In genomic region chr12:45130881-45131281, GRCh38 we compare ENCODE assay signal across 9 cellular contexts.
DNase-seq lines count a peak whose midpoint lies in the region; ATAC-seq and TF ChIP-seq lines count a peak whose summit lies in the region.
"Had no signal": no experiment of that assay in that cellular context is flagged by ENCODE, and none has a peak within 500 bp of the region (broad histone marks: within the 10 kb centered on the region; RNA-seq: fewer than 3 reads in every experiment).

No MANE protein-coding gene starts in this region.

- POLR2A ChIA-PET in activated CD4-positive, alpha-beta memory T cell treated with anti-CD3 and anti-CD28 coated beads for 36 hours (lab: Charles Lee), result no interaction called here
- POLR2A ChIA-PET in naive thymus-derived CD8-positive, alpha-beta T cell (lab: Charles Lee), result no interaction called here

- peak; percentile 54 for DNase-seq in NCI-H2227 (lab: John Stamatoyannopoulos, UW; ENCODE audit: unreplicated experiment)
- DNase-seq in activated CD4-positive, alpha-beta memory T cell treated with anti-CD3 and anti-CD28 coated beads for 36 hours, result peak; percentile 58
- DNase-seq in esophagus squamous epithelium (lab: John Stamatoyannopoulos, UW), result no peak
- DNase-seq in naive thymus-derived CD8-positive, alpha-beta T cell, result peak in 6 of 10 donors; percentile 3 to 30 (median 12)
- DNase-seq in central memory CD4-positive, alpha-beta T cell, result no peak

- ATAC-seq in GM18520 (IDR thresholded peaks at IDR 0.05; ENCODE audit: unreplicated experiment) (peak; percentile 77), HG03139 (IDR thresholded peaks at IDR 0.05; ENCODE audit: unreplicated experiment) (peak; percentile 76)
- peak in 1 of 2 donors; percentile 53 for ATAC-seq in naive thymus-derived CD8-positive, alpha-beta T cell

- no peak for TF ChIP-seq POLR2A in esophagus squamous epithelium (IDR thresholded peaks at IDR 0.05)

- H3K4me1 Mint-ChIP-seq in activated CD4-positive, alpha-beta memory T cell treated with anti-CD3 and anti-CD28 coated beads for 36 hours (ENCODE audit: low read depth), result no peaks in the 10 kb centered on the region
- H3K4me1 Mint-ChIP-seq in naive thymus-derived CD8-positive, alpha-beta T cell, result no peaks in the 10 kb centered on the region
- H3K4me1 Mint-ChIP-seq: T-cell had no signal

- no peaks in the 10 kb centered on the region for H3K9me3 ChIP-seq in esophagus squamous epithelium

- H3K27ac ChIP-seq in C4-2B, result no peak overlapping the region
- no peak overlapping the region for H3K27ac ChIP-seq in esophagus squamous epithelium

- 2 to 7% methylated on average over 3 of the region's 3 CpGs for WGBS in esophagus squamous epithelium, 2 donors

- CTCF ChIA-PET in activated CD4-positive, alpha-beta memory T cell treated with anti-CD3 and anti-CD28 coated beads for 36 hours (lab: Charles Lee), result interaction anchor here (1.0 to 1.3 kb wide), 2 partner anchors 40 to 90 kb away, joined by 3 read pairs; no protein-coding TSS in a partner anchor

- no peak overlapping the region for H3K27ac Mint-ChIP-seq in activated CD4-positive, alpha-beta memory T cell treated with anti-CD3 and anti-CD28 coated beads for 36 hours
- H3K27ac Mint-ChIP-seq in naive thymus-derived CD8-positive, alpha-beta T cell, result no peak overlapping the region
- H3K27ac Mint-ChIP-seq: T-cell had no signal

- H3K9me3 Mint-ChIP-seq in activated CD4-positive, alpha-beta memory T cell treated with anti-CD3 and anti-CD28 coated beads for 36 hours, result no peaks in the 10 kb centered on the region
- no peaks in the 10 kb centered on the region for H3K9me3 Mint-ChIP-seq in naive thymus-derived CD8-positive, alpha-beta T cell
- H3K9me3 Mint-ChIP-seq: T-cell had no signal

- peaks cover 0 to 7% (median 0%) of the 10 kb centered on the region in 3 donors for H3K4me1 ChIP-seq in esophagus squamous epithelium

- no peak overlapping the region for H3K4me3 Mint-ChIP-seq in activated CD4-positive, alpha-beta memory T cell treated with anti-CD3 and anti-CD28 coated beads for 36 hours
- no peak overlapping the region for H3K4me3 Mint-ChIP-seq in naive thymus-derived CD8-positive, alpha-beta T cell
- H3K4me3 Mint-ChIP-seq: T-cell had no signal

- no peaks in the 10 kb centered on the region for H3K36me3 Mint-ChIP-seq in activated CD4-positive, alpha-beta memory T cell treated with anti-CD3 and anti-CD28 coated beads for 36 hours
- H3K36me3 Mint-ChIP-seq in naive thymus-derived CD8-positive, alpha-beta T cell, result no peaks in the 10 kb centered on the region
- H3K36me3 Mint-ChIP-seq: T-cell had no signal

- no peaks in the 10 kb centered on the region for H3K36me3 ChIP-seq in esophagus squamous epithelium

- H3K27me3 ChIP-seq in esophagus squamous epithelium, result peaks cover 0 to 13% (median 0%) of the 10 kb centered on the region in 4 donors

- H3K27me3 Mint-ChIP-seq in activated CD4-positive, alpha-beta memory T cell treated with anti-CD3 and anti-CD28 coated beads for 36 hours, result peaks cover 11% of the 10 kb centered on the region
- H3K27me3 Mint-ChIP-seq in naive thymus-derived CD8-positive, alpha-beta T cell, result peaks cover 3 to 24% (median 9%) of the 10 kb centered on the region in 5 donors

- no peak overlapping the region for H3K4me3 ChIP-seq in esophagus squamous epithelium

- intact Hi-C loops in activated CD4-positive, alpha-beta memory T cell treated with anti-CD3 and anti-CD28 coated beads for 36 hours (cut with micrococcal nuclease), result no loop called here
- intact Hi-C loops in esophagus squamous epithelium (cut with DNase I), result no loop called here

- TF ChIP-seq CTCF in C4-2B (conservative IDR thresholded peaks at IDR 0.05), result peak; percentile 94
- peak in 5 of 6 experiments; percentile 41 to 65 (median 51) for TF ChIP-seq CTCF in esophagus squamous epithelium (IDR thresholded peaks at IDR 0.05)

Comparison
In these comparisons a context has a peak if more than half of its experiments do, and no peak if none do; other contexts are left out.
1. DNase-seq: peak in NCI-H2227 (single experiment), activated CD4-positive, alpha-beta memory T cell treated with anti-CD3 and anti-CD28 coated beads for 36 hours (single experiment) and naive thymus-derived CD8-positive, alpha-beta T cell (6 of 10); none in esophagus squamous epithelium (single experiment) and central memory CD4-positive, alpha-beta T cell (single experiment).